ENCODE assay signal across 8 cellular contexts in genomic region chr19:54388001-54388802, GRCh38. TPM values are rescaled to one million over a fixed set of nuclear protein-coding genes. Genes with fewer than 3 reads are reported as not detected.
DNase-seq lines count a peak whose midpoint lies in the region; ATAC-seq and TF ChIP-seq lines count a peak whose summit lies in the region.

No MANE protein-coding gene starts in this region.

- peak; percentile 75 for ATAC-seq in activated CD8-positive, alpha-beta memory T cell treated with anti-CD3 and anti-CD28 coated beads, Interleukin-2, amount 10 ng/mL, durations not matched to agents 7 days and 5 days
- ATAC-seq in left ventricle myocardium superior (peak; percentile 44), HG02973 (IDR thresholded peaks at IDR 0.05; ENCODE audit: unreplicated experiment) (no peak)
- ATAC-seq in stimulated activated effector memory CD8-positive, alpha-beta T cell treated with anti-CD3 and anti-CD28 coated beads, Interleukin-12 subunit alpha, Interleukin-12 subunit beta, amount 100 ng/mL, for 72 hours, result peak; percentile 72

- H3K79me2 ChIP-seq in DOHH2 (ENCODE audit: control insufficient read depth, low read length) (no peaks in the 10 kb centered on the region), Loucy (ENCODE audit: insufficient read depth, low read length) (peaks cover 27% of the 10 kb centered on the region)

- peaks cover 23% of the 10 kb centered on the region for H3K27me3 Mint-ChIP-seq in activated CD8-positive, alpha-beta memory T cell treated with anti-CD3 and anti-CD28 coated beads, Interleukin-2, amount 10 ng/mL, durations not matched to agents 7 days and 5 days

- CTCF ChIA-PET in activated CD8-positive, alpha-beta memory T cell treated with anti-CD3 and anti-CD28 coated beads, Interleukin-2, amount 10 ng/mL, durations not matched to agents 7 days and 5 days (lab: Charles Lee), result interaction anchor here (0.9 to 6.3 kb wide), 14 partner anchors 10 to 180 kb away, joined by 3 to 135 read pairs (median 10); partner anchors contain the start of gene LAIR1

- H3K9me2 ChIP-seq in DOHH2 (replicated peaks; ENCODE audit: control insufficient read depth, low read length) (no peaks in the 10 kb centered on the region), Loucy (replicated peaks; ENCODE audit: low read depth, low read length) (no peaks in the 10 kb centered on the region)

- H3K27ac Mint-ChIP-seq in activated CD8-positive, alpha-beta memory T cell treated with anti-CD3 and anti-CD28 coated beads, Interleukin-2, amount 10 ng/mL, durations not matched to agents 7 days and 5 days, result peak overlapping the region; percentile 85
- peak overlapping the region; percentile 84 for H3K27ac Mint-ChIP-seq in stimulated activated effector memory CD8-positive, alpha-beta T cell treated with anti-CD3 and anti-CD28 coated beads, Interleukin-12 subunit alpha, Interleukin-12 subunit beta, amount 100 ng/mL, for 72 hours

- H3K4me3 ChIP-seq in DOHH2 (ENCODE audit: low read length) (peak overlapping the region; percentile 63), Loucy (ENCODE audit: low read length, poor library complexity, severe bottlenecking) (peak overlapping the region; percentile 82)

- H3K9me3 Mint-ChIP-seq in activated CD8-positive, alpha-beta memory T cell treated with anti-CD3 and anti-CD28 coated beads, Interleukin-2, amount 10 ng/mL, durations not matched to agents 7 days and 5 days (ENCODE audit: low read depth), result no peaks in the 10 kb centered on the region
- no peaks in the 10 kb centered on the region for H3K9me3 Mint-ChIP-seq in stimulated activated effector memory CD8-positive, alpha-beta T cell treated with anti-CD3 and anti-CD28 coated beads, Interleukin-12 subunit alpha, Interleukin-12 subunit beta, amount 100 ng/mL, for 72 hours

- TF ChIP-seq CTCF in DOHH2 (IDR thresholded peaks at IDR 0.05; ENCODE audit: low read depth, low read length, poor library complexity, severe bottlenecking) (no peak), Loucy (conservative IDR thresholded peaks at IDR 0.05; ENCODE audit: low read length) (no peak; the same call in 1 of the 2 replicates)

- peak overlapping the region; percentile 80 for H3K4me3 Mint-ChIP-seq in activated CD8-positive, alpha-beta memory T cell treated with anti-CD3 and anti-CD28 coated beads, Interleukin-2, amount 10 ng/mL, durations not matched to agents 7 days and 5 days
- H3K4me3 Mint-ChIP-seq in stimulated activated effector memory CD8-positive, alpha-beta T cell treated with anti-CD3 and anti-CD28 coated beads, Interleukin-12 subunit alpha, Interleukin-12 subunit beta, amount 100 ng/mL, for 72 hours, result peak overlapping the region; percentile 92

- H2AFZ ChIP-seq in Loucy (ENCODE audit: low read length), result no peak overlapping the region; the same call in 1 of the 2 replicates

- no peaks in the 10 kb centered on the region for H3K9me3 ChIP-seq in DOHH2 (ENCODE audit: control insufficient read depth, insufficient read depth, low read length)
- H3K9me3 ChIP-seq in Loucy (ENCODE audit: insufficient read depth, low read depth, low read length), result no peaks in the 10 kb centered on the region

- intact Hi-C loops in left ventricle myocardium superior (cut with micrococcal nuclease), result no loop called here

- peak overlapping the region; percentile 36 for H3K27ac ChIP-seq in DOHH2 (ENCODE audit: low read depth, low read length)

- peaks cover 42% of the 10 kb centered on the region for H3K4me1 Mint-ChIP-seq in activated CD8-positive, alpha-beta memory T cell treated with anti-CD3 and anti-CD28 coated beads, Interleukin-2, amount 10 ng/mL, durations not matched to agents 7 days and 5 days
- peaks cover 38% of the 10 kb centered on the region for H3K4me1 Mint-ChIP-seq in stimulated activated effector memory CD8-positive, alpha-beta T cell treated with anti-CD3 and anti-CD28 coated beads, Interleukin-12 subunit alpha, Interleukin-12 subunit beta, amount 100 ng/mL, for 72 hours

- DNase-seq in activated CD8-positive, alpha-beta memory T cell treated with anti-CD3 and anti-CD28 coated beads, Interleukin-2, amount 10 ng/mL, durations not matched to agents 7 days and 5 days, result peak; percentile 68
- DNase-seq in left ventricle myocardium superior (peak; percentile 34), D341Med (ENCODE audit: low spot score) (no peak), NCI-H524 treated with DMSO at 0.1 percent for 48 hours (lab: John Stamatoyannopoulos, UW) (no peak)
- DNase-seq in stimulated activated effector memory CD8-positive, alpha-beta T cell treated with anti-CD3 and anti-CD28 coated beads, Interleukin-12 subunit alpha, Interleukin-12 subunit beta, amount 100 ng/mL, for 72 hours (ENCODE audit: low spot score in 2 of 2), result peak; percentile 8 to 58

- peak overlapping the region; percentile 98 for H3K9ac ChIP-seq in Loucy (ENCODE audit: low read depth, low read length, poor library complexity, severe bottlenecking)

- H3F3A ChIP-seq in DOHH2 (ENCODE audit: control insufficient read depth, insufficient read depth) (peaks cover 21% of the 10 kb centered on the region), Loucy (ENCODE audit: low read depth) (peaks cover 13% of the 10 kb centered on the region)

- H4K20me1 ChIP-seq in DOHH2 (ENCODE audit: control insufficient read depth, insufficient read depth, low read depth, low read length), result peaks cover 10% of the 10 kb centered on the region
- H4K20me1 ChIP-seq in Loucy (ENCODE audit: insufficient read depth, low read length, poor library complexity, severe bottlenecking), result no peaks in the 10 kb centered on the region

- H3K36me3 ChIP-seq in DOHH2 (ENCODE audit: control insufficient read depth, low read length) (no peaks in the 10 kb centered on the region), Loucy (ENCODE audit: insufficient read depth, low read length) (no peaks in the 10 kb centered on the region)

- H3K4me1 ChIP-seq in DOHH2 (ENCODE audit: control insufficient read depth, low read length) (peaks cover 41% of the 10 kb centered on the region), Loucy (ENCODE audit: insufficient read depth, low read length, poor library complexity, severe bottlenecking) (peaks cover 39% of the 10 kb centered on the region)

- no peaks in the 10 kb centered on the region for H3K36me3 Mint-ChIP-seq in activated CD8-positive, alpha-beta memory T cell treated with anti-CD3 and anti-CD28 coated beads, Interleukin-2, amount 10 ng/mL, durations not matched to agents 7 days and 5 days
- no peaks in the 10 kb centered on the region for H3K36me3 Mint-ChIP-seq in stimulated activated effector memory CD8-positive, alpha-beta T cell treated with anti-CD3 and anti-CD28 coated beads, Interleukin-12 subunit alpha, Interleukin-12 subunit beta, amount 100 ng/mL, for 72 hours

- H3K27me3 ChIP-seq in DOHH2 (ENCODE audit: control insufficient read depth, low read length), result peaks cover 64% of the 10 kb centered on the region
- no peaks in the 10 kb centered on the region for H3K27me3 ChIP-seq in Loucy (ENCODE audit: insufficient read depth, low read length, poor library complexity, severe bottlenecking)

- H3K4me2 ChIP-seq in DOHH2 (ENCODE audit: low read length) (peak overlapping the region; percentile 91), Loucy (ENCODE audit: low read depth, low read length, poor library complexity, severe bottlenecking) (peak overlapping the region; percentile 89)

RNA-seq across cellular contexts. Expression of gene LAIR1, which starts 23.5 kb away (rescaled TPM):
- total RNA-seq in activated CD8-positive, alpha-beta memory T cell treated with anti-CD3 and anti-CD28 coated beads, Interleukin-2, amount 10 ng/mL, durations not matched to agents 7 days and 5 days, result 10 to 100 TPM; 64.1 to 71.6 TPM
- 5.9 TPM for total RNA-seq in left ventricle myocardium superior

RNA-seq across cellular contexts. Expression of gene TTYH1, which starts 27.1 kb away (rescaled TPM):
- total RNA-seq in activated CD8-positive, alpha-beta memory T cell treated with anti-CD3 and anti-CD28 coated beads, Interleukin-2, amount 10 ng/mL, durations not matched to agents 7 days and 5 days, result 1 to 10 TPM in 1 of 2 experiments, under 1 TPM in 1; 0.93 to 1.2 TPM
- total RNA-seq in left ventricle myocardium superior, result 1.6 TPM

RNA-seq across cellular contexts. Expression of gene LILRA4, which starts 49.2 kb away (rescaled TPM):
- not detected for total RNA-seq in activated CD8-positive, alpha-beta memory T cell treated with anti-CD3 and anti-CD28 coated beads, Interleukin-2, amount 10 ng/mL, durations not matched to agents 7 days and 5 days
- total RNA-seq in left ventricle myocardium superior, result not detected

Comparison
In these comparisons a context has a peak if more than half of its experiments do, and no peak if none do; other contexts are left out.
1. DNase-seq: peak in activated CD8-positive, alpha-beta memory T cell treated with anti-CD3 and anti-CD28 coated beads, Interleukin-2, amount 10 ng/mL, durations not matched to agents 7 days and 5 days (single experiment), left ventricle myocardium superior (single experiment) and stimulated activated effector memory CD8-positive, alpha-beta T cell treated with anti-CD3 and anti-CD28 coated beads, Interleukin-12 subunit alpha, Interleukin-12 subunit beta, amount 100 ng/mL, for 72 hours (2 of 2); none in D341Med (single experiment) and NCI-H524 treated with DMSO at 0.1 percent for 48 hours (single experiment).